In genomic region chr9:115671236-115671770, GRCh38 we compare ENCODE assay signal across 24 cellular contexts.
DNase-seq lines count a peak whose midpoint lies in the region; ATAC-seq, FAIRE-seq and TF ChIP-seq lines count a peak whose summit lies in the region.
"Had no signal": no experiment of that assay in that cellular context is flagged by ENCODE, and none has a peak within 500 bp of the region (broad histone marks: within the 10 kb centered on the region; RNA-seq: fewer than 3 reads in every experiment).

No MANE protein-coding gene starts in this region.

- peak overlapping the region; percentile 72; the same call in 1 of the 2 replicates for H3K4me2 ChIP-seq in SK-N-SH
- H3K4me2 ChIP-seq in keratinocyte (ENCODE audit: control insufficient read depth, extremely low read depth, insufficient read depth, low read depth, low read length), result no peak overlapping the region

- dilution Hi-C loops in keratinocyte (cut with MboI; ENCODE audit: extremely low pct_ligation_motif_present, low sequenced_read_pairs), result no loop called here

- H3K27me3 ChIP-seq in SK-N-SH (ENCODE audit: insufficient read depth), result no peaks in the 10 kb centered on the region
- H3K27me3 ChIP-seq in keratinocyte (ENCODE audit: control insufficient read depth, extremely low read depth, insufficient read depth, low read length), result no peaks in the 10 kb centered on the region
- H3K27me3 ChIP-seq: esophagus muscularis mucosa, right lobe of liver, tibial nerve had no signal

- intact Hi-C loops in left ventricle myocardium superior (cut with micrococcal nuclease), result no loop called here

- H3K79me2 ChIP-seq in SK-N-SH (ENCODE audit: insufficient read depth) (peaks cover 5% of the 10 kb centered on the region; the same call in 1 of the 2 replicates), keratinocyte (ENCODE audit: control insufficient read depth, insufficient read depth, low read length) (no peaks in the 10 kb centered on the region)

- FAIRE-seq in TTC549 (lab: Jason Lieb, UNC) (peak; percentile 99), keratinocyte (lab: Jason Lieb, UNC) (peak; percentile 34)
- FAIRE-seq: K562 had no signal

- WGBS in SK-N-SH (ENCODE audit: low lambda C conversion rate), result 89% methylated on average over 6 of the region's 6 CpGs

- DNase-seq in SK-N-SH (no peak), keratinocyte (ENCODE audit: low read depth, low spot score) (no peak), HCEC 1CT (no peak), AG20443 (ENCODE audit: low spot score) (no peak), left ventricle myocardium superior (no peak)
- DNase-seq: 8988T; activated CD4-positive, alpha-beta T cell treated with anti-CD3 and anti-CD28 coated beads, Interleukin-2, amount 50 U/mL, for 4 hours; activated gamma-delta T cell treated with Interleukin-2 at 50 U/mL for 16 hours; amniotic stem cell; DMS53; glutamatergic neuron; left ventricle myocardium inferior; NCI-H187 treated with DMSO at 0.1 percent for 48 hours; right lobe of liver; stimulated activated naive CD4-positive, alpha-beta T cell treated with Interleukin-2 at 50 U/mL for 16 hours; WERI-Rb-1 had no signal

- H2AFZ ChIP-seq in SK-N-SH (ENCODE audit: low read depth) (no peak overlapping the region), keratinocyte (ENCODE audit: control insufficient read depth, low read length) (no peak overlapping the region)

- H4K20me1 ChIP-seq in SK-N-SH (ENCODE audit: insufficient read depth), result no peaks in the 10 kb centered on the region
- no peaks in the 10 kb centered on the region for H4K20me1 ChIP-seq in keratinocyte (ENCODE audit: control insufficient read depth, extremely low read depth, insufficient read depth, low read length)

- no peak for TF ChIP-seq RAD21 in SK-N-SH (IDR thresholded peaks at IDR 0.05; ENCODE audit: low read length)

- H3K9me2 ChIP-seq in SK-N-SH, result no peaks in the 10 kb centered on the region

- no peaks in the 10 kb centered on the region for H3K9me1 ChIP-seq in keratinocyte (ENCODE audit: control insufficient read depth, extremely low read depth, insufficient read depth, low read length)

- H3K4me3 ChIP-seq in SK-N-SH (ENCODE audit: low read depth in 2 of 2, low read length in 1 of 2) (no peak overlapping the region), keratinocyte (ENCODE audit: control insufficient read depth in 2 of 3, extremely low read depth in 1 of 3, insufficient read depth in 2 of 3, low read depth in 1 of 3, low read length in 3 of 3) (no peak overlapping the region)
- H3K4me3 ChIP-seq: esophagus muscularis mucosa, K562, left ventricle myocardium inferior, right lobe of liver, tibial nerve had no signal

- CTCF ChIA-PET in SK-N-SH (lab: Yijun Ruan, JAX), result interaction anchor here (0.7 kb wide), 1 partner anchor 75 kb away, joined by 3 read pairs; no protein-coding TSS in a partner anchor

- peak overlapping the region; percentile 88 for H3K9ac ChIP-seq in SK-N-SH
- H3K9ac ChIP-seq in keratinocyte (ENCODE audit: control insufficient read depth, extremely low read depth, insufficient read depth, low read length), result no peak overlapping the region

- H3K36me3 ChIP-seq in SK-N-SH (replicated peaks in 1 of 2; ENCODE audit: control insufficient read depth in 1 of 2, insufficient read depth in 2 of 2, low read length in 1 of 2) (peaks cover 0 to 2% of the 10 kb centered on the region in 2 experiments), keratinocyte (ENCODE audit: control insufficient read depth in 2 of 2, extremely low read depth in 1 of 2, insufficient read depth in 2 of 2, low read length in 2 of 2) (no peaks in the 10 kb centered on the region)
- H3K36me3 ChIP-seq: esophagus muscularis mucosa, left ventricle myocardium inferior, right lobe of liver, tibial nerve, WERI-Rb-1 had no signal

- H3K27ac ChIP-seq in SK-N-SH (ENCODE audit: low read depth in 2 of 2, low read length in 1 of 2) (peak overlapping the region; percentile 29 to 100; a peak in 3 of 4 replicates), keratinocyte (ENCODE audit: control insufficient read depth, insufficient read depth, low read length) (peak overlapping the region; percentile 100)
- H3K27ac ChIP-seq: C4-2B, esophagus muscularis mucosa, left ventricle myocardium inferior, right lobe of liver, tibial nerve, WERI-Rb-1 had no signal

- ATAC-seq in SK-N-SH treated with all-trans-retinoic acid at 6 μM for 48 hours, result no peak
- ATAC-seq in GM18519 (IDR thresholded peaks at IDR 0.05; ENCODE audit: low FRiP score, unreplicated experiment), result no peak
- no peak for ATAC-seq in left ventricle myocardium superior
- ATAC-seq: K562, right lobe of liver, Right ventricle myocardium inferior had no signal

- no peak for TF ChIP-seq EP300 in SK-N-SH (IDR thresholded peaks at IDR 0.05; ENCODE audit: borderline replicate concordance in 1 of 2, low read depth in 1 of 2, low read length in 1 of 2)

- peaks cover 72% of the 10 kb centered on the region for H3F3A ChIP-seq in SK-N-SH (replicated peaks; ENCODE audit: insufficient read depth)

- TF ChIP-seq CTCF in SK-N-SH (IDR thresholded peaks at IDR 0.05) (no peak), keratinocyte (optimal IDR thresholded peaks at IDR 0.05 in 1 of 3, IDR thresholded peaks at IDR 0.05 in 1 of 3, conservative IDR thresholded peaks at IDR 0.05 in 1 of 3; ENCODE audit: extremely low read depth in 1 of 3, insufficient read depth in 2 of 3, low read length in 3 of 3) (no peak)

- H3K4me1 ChIP-seq in SK-N-SH (ENCODE audit: control insufficient read depth in 1 of 2, insufficient read depth in 2 of 2, low read depth in 1 of 2, low read length in 1 of 2) (peaks cover 0 to 39% of the 10 kb centered on the region in 2 experiments; a peak in 1 of 4 replicates), keratinocyte (ENCODE audit: control insufficient read depth, extremely low read depth, insufficient read depth, low read length) (peaks cover 58% of the 10 kb centered on the region)
- H3K4me1 ChIP-seq: left ventricle myocardium inferior, right lobe of liver had no signal

- POLR2A ChIA-PET in SK-N-SH (lab: Yijun Ruan, JAX), result no interaction called here

- H3K9me3 ChIP-seq in SK-N-SH (no peaks in the 10 kb centered on the region), keratinocyte (ENCODE audit: control insufficient read depth, low read depth, low read length) (no peaks in the 10 kb centered on the region)
- H3K9me3 ChIP-seq: esophagus muscularis mucosa, right lobe of liver, tibial nerve had no signal

TF ChIP-seq in SK-N-SH, 30 proteins besides CTCF, POLR2A, EP300 and RAD21:
- TF ChIP-seq MXI1 (IDR thresholded peaks at IDR 0.05; ENCODE audit: low read depth, low read length), result no peak

TF ChIP-seq in SK-N-SH treated with all-trans-retinoic acid at 6 μM for 48 hours, 23 proteins besides CTCF, POLR2A, EP300 and RAD21 (continues in another document):
- TF ChIP-seq ZC3H10 (CRISPR knock-in tag; IDR thresholded peaks at IDR 0.05) (no peak), TSHZ2 (CRISPR knock-in tag; IDR thresholded peaks at IDR 0.05) (no peak), CSDC2 (CRISPR knock-in tag; IDR thresholded peaks at IDR 0.05) (no peak), OSR1 (CRISPR knock-in tag; IDR thresholded peaks at IDR 0.05) (no peak), CSRNP3 (CRISPR knock-in tag; IDR thresholded peaks at IDR 0.05) (no peak), ZNF565 (CRISPR knock-in tag; conservative IDR thresholded peaks at IDR 0.05; ENCODE audit: low read depth) (no peak), ZNF70 (CRISPR knock-in tag; IDR thresholded peaks at IDR 0.05) (no peak), CREB5 (CRISPR knock-in tag; IDR thresholded peaks at IDR 0.05; ENCODE audit: low read depth) (no peak)
